Comparison of ENCODE assay signal across 1 cellular context in the genomic region with DNA sequence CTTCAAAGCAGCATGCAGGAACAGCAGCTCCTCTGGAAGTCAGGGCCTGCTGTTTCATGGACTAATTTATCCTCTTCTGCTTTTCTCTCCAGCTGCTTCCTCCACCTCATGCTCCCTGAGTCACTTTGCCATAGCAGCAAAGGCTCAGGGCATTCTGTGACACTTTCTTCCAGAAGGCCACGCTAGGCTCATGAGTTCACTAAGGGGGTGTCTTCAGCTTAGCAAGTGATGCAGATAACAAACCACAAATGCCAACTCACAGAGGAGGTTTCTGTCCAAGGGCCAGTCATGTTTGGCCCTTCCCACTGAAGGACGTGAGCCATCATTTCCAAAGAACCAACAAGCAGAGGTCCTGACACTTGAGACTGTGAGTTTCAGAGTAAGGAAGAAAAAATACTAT.
TF ChIP-seq lines count a peak whose summit lies in the region.

No MANE protein-coding gene starts in this region.

TF ChIP-seq in IMR-90, 13 proteins besides CTCF, POLR2A, EP300 and RAD21 (continued from another document):
- TF ChIP-seq, protein P1, sequence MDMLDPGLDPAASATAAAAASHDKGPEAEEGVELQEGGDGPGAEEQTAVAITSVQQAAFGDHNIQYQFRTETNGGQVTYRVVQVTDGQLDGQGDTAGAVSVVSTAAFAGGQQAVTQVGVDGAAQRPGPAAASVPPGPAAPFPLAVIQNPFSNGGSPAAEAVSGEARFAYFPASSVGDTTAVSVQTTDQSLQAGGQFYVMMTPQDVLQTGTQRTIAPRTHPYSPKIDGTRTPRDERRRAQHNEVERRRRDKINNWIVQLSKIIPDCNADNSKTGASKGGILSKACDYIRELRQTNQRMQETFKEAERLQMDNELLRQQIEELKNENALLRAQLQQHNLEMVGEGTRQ (IDR thresholded peaks at IDR 0.05; ENCODE audit: low read depth, low read length), result no peak
- TF ChIP-seq BHLHE40 (IDR thresholded peaks at IDR 0.05; ENCODE audit: low read depth, low read length) (no peak), RFX5 (IDR thresholded peaks at IDR 0.05; ENCODE audit: low read depth, low read length) (no peak), FOS (IDR thresholded peaks at IDR 0.05; ENCODE audit: low read depth, low read length) (no peak), RCOR1 (IDR thresholded peaks at IDR 0.05; ENCODE audit: insufficient replicate concordance, low read length) (no peak), MXI1 (IDR thresholded peaks at IDR 0.05; ENCODE audit: borderline replicate concordance, low read depth, low read length) (no peak), MAFK (IDR thresholded peaks at IDR 0.05; ENCODE audit: low read depth, low read length) (no peak), CHD1 (IDR thresholded peaks at IDR 0.05; ENCODE audit: low read depth, low read length) (no peak), NFE2L2 (IDR thresholded peaks at IDR 0.05; ENCODE audit: low read depth, low read length) (no peak), SMC3 (IDR thresholded peaks at IDR 0.05; ENCODE audit: low read depth, low read length) (no peak), MAZ (IDR thresholded peaks at IDR 0.05; ENCODE audit: borderline replicate concordance, low read depth, low read length) (no peak)
- TF ChIP-seq, protein P2, sequence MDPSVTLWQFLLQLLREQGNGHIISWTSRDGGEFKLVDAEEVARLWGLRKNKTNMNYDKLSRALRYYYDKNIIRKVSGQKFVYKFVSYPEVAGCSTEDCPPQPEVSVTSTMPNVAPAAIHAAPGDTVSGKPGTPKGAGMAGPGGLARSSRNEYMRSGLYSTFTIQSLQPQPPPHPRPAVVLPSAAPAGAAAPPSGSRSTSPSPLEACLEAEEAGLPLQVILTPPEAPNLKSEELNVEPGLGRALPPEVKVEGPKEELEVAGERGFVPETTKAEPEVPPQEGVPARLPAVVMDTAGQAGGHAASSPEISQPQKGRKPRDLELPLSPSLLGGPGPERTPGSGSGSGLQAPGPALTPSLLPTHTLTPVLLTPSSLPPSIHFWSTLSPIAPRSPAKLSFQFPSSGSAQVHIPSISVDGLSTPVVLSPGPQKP (IDR thresholded peaks at IDR 0.05; ENCODE audit: borderline replicate concordance, low read depth, low read length), result no peak
TF ChIP-seq in IMR-90: peak in this region for 0.
